ENCODE assay signal across 23 cellular contexts in genomic region chr12:48379784-48380183, GRCh38. TPM values are rescaled to one million over a fixed set of nuclear protein-coding genes. Genes with fewer than 3 reads are reported as not detected.
DNase-seq lines count a peak whose midpoint lies in the region; ATAC-seq, FAIRE-seq and TF ChIP-seq lines count a peak whose summit lies in the region.
"Had no signal": no experiment of that assay in that cellular context is flagged by ENCODE, and none has a peak within 500 bp of the region (broad histone marks: within the 10 kb centered on the region; RNA-seq: fewer than 3 reads in every experiment).

No MANE protein-coding gene starts in this region.

- TF ChIP-seq CTCF in bronchial epithelial cell (IDR thresholded peaks at IDR 0.05; ENCODE audit: insufficient read depth, low read length, severe bottlenecking) (no peak), fibroblast of pulmonary artery (IDR thresholded peaks at IDR 0.05; ENCODE audit: low read length, missing control alignments) (no peak), heart right ventricle (IDR thresholded peaks at IDR 0.05) (no peak)

- peak overlapping the region; percentile 49 for H3K27ac ChIP-seq in SJCRH30
- no peak overlapping the region for H3K27ac ChIP-seq in heart right ventricle
- H3K27ac ChIP-seq: BLaER1 treated with 17β-estradiol and CSF1 and Interleukin-3, amounts not matched to agents 10 nM and 100 nM had no signal

- no peak for ATAC-seq in heart right ventricle
- ATAC-seq: Right ventricle myocardium inferior had no signal

- H3K9me3 ChIP-seq in SJCRH30 (replicated peaks) = peaks cover 6% of the 10 kb centered on the region; the same call in 1 of the 2 replicates
- H3K9me3 ChIP-seq in heart right ventricle = no peaks in the 10 kb centered on the region
- H3K9me3 ChIP-seq: BLaER1 treated with 17β-estradiol and CSF1 and Interleukin-3, amounts not matched to agents 10 nM and 100 nM; MG63 had no signal

- 74 to 77% methylated on average over 3 of the region's 3 CpGs for WGBS in heart right ventricle, 2 donors

- intact Hi-C loops in heart right ventricle (cut with DNase I) = no loop called here

- H3K4me1 ChIP-seq in SJCRH30 = peaks cover 16% of the 10 kb centered on the region
- no peaks in the 10 kb centered on the region for H3K4me1 ChIP-seq in heart right ventricle

- no peak for TF ChIP-seq POLR2A in erythroblast (IDR thresholded peaks at IDR 0.05; ENCODE audit: low read length)

- H3K4me3 ChIP-seq in SJCRH30 (no peak overlapping the region), bronchial epithelial cell (ENCODE audit: low read depth, low read length) (no peak overlapping the region), fibroblast of pulmonary artery (replicated peaks; ENCODE audit: low read depth, low read length) (no peak overlapping the region), heart right ventricle (no peak overlapping the region)
- H3K4me3 ChIP-seq: BLaER1 treated with 17β-estradiol and CSF1 and Interleukin-3, amounts not matched to agents 10 nM and 100 nM; MG63 had no signal

- H3K36me3 ChIP-seq in SJCRH30 (no peaks in the 10 kb centered on the region), bronchial epithelial cell (ENCODE audit: control insufficient read depth, insufficient read depth, low read length) (no peaks in the 10 kb centered on the region), heart right ventricle (peaks cover 0 to 3% (median 0%) of the 10 kb centered on the region in 9 donors)
- H3K36me3 ChIP-seq: BLaER1 treated with 17β-estradiol and CSF1 and Interleukin-3, amounts not matched to agents 10 nM and 100 nM; MG63 had no signal

- H3K27me3 ChIP-seq in SJCRH30 = no peaks in the 10 kb centered on the region
- H3K27me3 ChIP-seq in bronchial epithelial cell (ENCODE audit: control insufficient read depth, insufficient read depth, low read length) = peaks cover 1% of the 10 kb centered on the region
- no peaks in the 10 kb centered on the region for H3K27me3 ChIP-seq in heart right ventricle
- H3K27me3 ChIP-seq: BLaER1 treated with 17β-estradiol and CSF1 and Interleukin-3, amounts not matched to agents 10 nM and 100 nM had no signal

- FAIRE-seq in bronchial epithelial cell (lab: Jason Lieb, UNC) = no peak
- FAIRE-seq: GM12892, RCC 7860 had no signal

- DNase-seq in SJCRH30 = no peak
- peak; percentile 29 for DNase-seq in bronchial epithelial cell (ENCODE audit: low read depth)
- peak; percentile 34 for DNase-seq in fibroblast of pulmonary artery (ENCODE audit: low read depth)
- no peak for DNase-seq in NCI-H69 (lab: John Stamatoyannopoulos, UW)
- DNase-seq in GF-D8 (lab: John Stamatoyannopoulos, UW) = no peak
- no peak for DNase-seq in heart right ventricle
- DNase-seq in erythroblast (lab: John Stamatoyannopoulos, UW) = no peak
- DNase-seq: ACHN; Calu3; CD4-positive, alpha-beta memory T cell; DMS153; Kasumi-1; MG63; NCI-H1048; NCI-H1417 treated with DMSO at 0.1 percent for 48 hours; NCI-H187; NCI-H446; NCI-H526; OCI-M1 had no signal

RNA-seq across cellular contexts. Expression of gene ZNF641, which starts 29.1 kb away (rescaled TPM):
- total RNA-seq in SJCRH30 (2014; rRNA removed; shearing (Covaris generic)) = 11.2 and 15.5 TPM in 2 replicates
- 9.0 and 12.0 TPM in 2 replicates for total RNA-seq in bronchial epithelial cell
- total RNA-seq in heart right ventricle = 10 to 100 TPM; 13.8 to 19.1 (median 15.5) TPM
- polyA plus RNA-seq in heart right ventricle = 1 to 10 TPM; 3.6 to 3.8 TPM

Comparison
In these comparisons a context has a peak if more than half of its experiments do, and no peak if none do; other contexts are left out.
1. DNase-seq: peak in bronchial epithelial cell (single experiment) and fibroblast of pulmonary artery (single experiment); none in SJCRH30 (0 of 2), NCI-H69 (single experiment), GF-D8 (single experiment), heart right ventricle (0 of 2) and erythroblast (0 of 2).